ENCODE assay signal across 18 cellular contexts in genomic region chr2:188308483-188308882, GRCh38. TPM values are rescaled to one million over a fixed set of nuclear protein-coding genes. Genes with fewer than 3 reads are reported as not detected.
DNase-seq lines count a peak whose midpoint lies in the region; ATAC-seq, FAIRE-seq and TF ChIP-seq lines count a peak whose summit lies in the region.
"Had no signal": no experiment of that assay in that cellular context is flagged by ENCODE, and none has a peak within 500 bp of the region (broad histone marks: within the 10 kb centered on the region; RNA-seq: fewer than 3 reads in every experiment).

No MANE protein-coding gene starts in this region.

- DNase-seq in H9 (no peak), WTC11 (ENCODE audit: low spot score) (no peak), keratinocyte (ENCODE audit: low read depth, low spot score) (no peak), smooth muscle cell (lab: John Stamatoyannopoulos, UW; ENCODE audit: unreplicated experiment) (no peak), pancreas (no peak)
- DNase-seq: 8988T; AML-193; Caco-2; CD8-positive, alpha-beta memory T cell; DND-41; GDM1; GOT3; KBM-7 had no signal

- no peaks in the 10 kb centered on the region for H3F3A ChIP-seq in smooth muscle cell (ENCODE audit: low read depth)

- no peak overlapping the region for H4K91ac ChIP-seq in H9 (ENCODE audit: insufficient read length, low read depth, low read length)

- H3K56ac ChIP-seq in H9 (ENCODE audit: insufficient read length, low read depth, low read length) = no peak overlapping the region

- H3T11ph ChIP-seq in H9 (ENCODE audit: low read length) = no peak overlapping the region

- H3K4me1 Mint-ChIP-seq in H9 (peaks cover 62 to 63% of the 10 kb centered on the region in 2 experiments), WTC11 (peaks cover 69% of the 10 kb centered on the region)
- H3K4me1 Mint-ChIP-seq: CD8-positive, alpha-beta memory T cell had no signal

- no peaks in the 10 kb centered on the region for H4K20me1 ChIP-seq in H9 (ENCODE audit: control insufficient read depth, insufficient read depth, insufficient read length)
- no peaks in the 10 kb centered on the region for H4K20me1 ChIP-seq in keratinocyte (ENCODE audit: control insufficient read depth, extremely low read depth, insufficient read depth, low read length)
- H4K20me1 ChIP-seq in smooth muscle cell (ENCODE audit: low read depth) = no peaks in the 10 kb centered on the region
- H4K20me1 ChIP-seq: BLaER1 had no signal

- H2AK5ac ChIP-seq in H9 (ENCODE audit: insufficient read length, low read length) = no peak overlapping the region

- H3K14ac ChIP-seq in H9 (ENCODE audit: insufficient read depth, low read length) = no peak overlapping the region

- H3K9ac ChIP-seq in H9 (ENCODE audit: extremely low read depth, insufficient read length, low read length) (no peak overlapping the region), keratinocyte (ENCODE audit: control insufficient read depth, extremely low read depth, insufficient read depth, low read length) (no peak overlapping the region), smooth muscle cell (ENCODE audit: low read depth) (no peak overlapping the region)
- H3K9ac ChIP-seq: BLaER1 had no signal

- H3K27ac ChIP-seq in H9 (ENCODE audit: insufficient read length, low read depth, low read length) (no peak overlapping the region), keratinocyte (ENCODE audit: control insufficient read depth, insufficient read depth, low read length) (no peak overlapping the region), smooth muscle cell (ENCODE audit: low read depth) (peak overlapping the region; percentile 45), pancreas (no peak overlapping the region)
- H3K27ac ChIP-seq: BLaER1 had no signal

- no CpG with 5 or more reads among the region's 2 CpGs for WGBS in H9 (ENCODE audit: extremely low coverage, insufficient read length, low lambda C conversion rate)
- WGBS in smooth muscle cell (ENCODE audit: low lambda C conversion rate) = 65% methylated on average over 2 of the region's 2 CpGs
- 41 to 94% methylated on average over 2 of the region's 2 CpGs for WGBS in pancreas, 2 donors

- H3K4me2 ChIP-seq in H9 (ENCODE audit: insufficient read depth, insufficient read length, low read length) (no peak overlapping the region), keratinocyte (ENCODE audit: control insufficient read depth, extremely low read depth, insufficient read depth, low read depth, low read length) (no peak overlapping the region), smooth muscle cell (no peak overlapping the region)
- H3K4me2 ChIP-seq: BLaER1 had no signal

- H2BK120ac ChIP-seq in H9 (ENCODE audit: low read depth, low read length, poor library complexity, severe bottlenecking) = no peak overlapping the region

- H3K23ac ChIP-seq in H9 (ENCODE audit: insufficient read length, low read depth, low read length) = no peak overlapping the region

- peaks cover 15 to 20% of the 10 kb centered on the region in 2 experiments for H3K9me3 Mint-ChIP-seq in H9
- peaks cover 18% of the 10 kb centered on the region for H3K9me3 Mint-ChIP-seq in WTC11

- H3K4me3 ChIP-seq in keratinocyte (ENCODE audit: control insufficient read depth in 2 of 3, extremely low read depth in 1 of 3, insufficient read depth in 2 of 3, low read depth in 1 of 3, low read length in 3 of 3) (no peak overlapping the region), smooth muscle cell (no peak overlapping the region), pancreas (no peak overlapping the region)
- H3K4me3 ChIP-seq: BLaER1, HAP-1 had no signal

- CTCF ChIA-PET in WTC11 (lab: Charles Lee) = interaction anchor here (0.9 to 2.5 kb wide), 2 partner anchors 11 to 61 kb away, joined by 3 to 7 read pairs; no protein-coding TSS in a partner anchor

- intact Hi-C loops in pancreas (cut with DNase I) = no loop called here

- no peak overlapping the region for H2BK15ac ChIP-seq in H9 (ENCODE audit: low read depth, low read length)

- POLR2A ChIA-PET in WTC11 (lab: Charles Lee) = no interaction called here

- no peak overlapping the region for H2BK12ac ChIP-seq in H9 (ENCODE audit: insufficient read length, low read depth, low read length)

- H3K4me1 ChIP-seq in H9 (ENCODE audit: insufficient read depth, low read length) (peaks cover 16% of the 10 kb centered on the region), keratinocyte (ENCODE audit: control insufficient read depth, extremely low read depth, insufficient read depth, low read length) (peaks cover 3% of the 10 kb centered on the region), smooth muscle cell (ENCODE audit: low read depth) (peaks cover 25% of the 10 kb centered on the region), pancreas (peaks cover 0 to 8% (median 0%) of the 10 kb centered on the region in 3 donors)
- H3K4me1 ChIP-seq: BLaER1 had no signal

- no peak overlapping the region for H3K4ac ChIP-seq in H9 (ENCODE audit: low read depth, low read length)

- H3K4me3 Mint-ChIP-seq in H9 (no peak overlapping the region), WTC11 (no peak overlapping the region)
- H3K4me3 Mint-ChIP-seq: CD8-positive, alpha-beta memory T cell had no signal

- no peaks in the 10 kb centered on the region for H3K9me3 ChIP-seq in H9 (ENCODE audit: control insufficient read depth, low read depth, low read length)
- no peaks in the 10 kb centered on the region for H3K9me3 ChIP-seq in keratinocyte (ENCODE audit: control insufficient read depth, low read depth, low read length)
- H3K9me3 ChIP-seq in smooth muscle cell (replicated peaks; ENCODE audit: low read depth) = no peaks in the 10 kb centered on the region
- no peaks in the 10 kb centered on the region for H3K9me3 ChIP-seq in pancreas
- H3K9me3 ChIP-seq: BLaER1, Caco-2 had no signal

- H3K79me2 ChIP-seq in H9 (ENCODE audit: insufficient read depth, low read length) = peaks cover 56% of the 10 kb centered on the region; the same call in 1 of the 2 replicates
- no peaks in the 10 kb centered on the region for H3K79me2 ChIP-seq in keratinocyte (ENCODE audit: control insufficient read depth, insufficient read depth, low read length)
- H3K79me2 ChIP-seq in smooth muscle cell (ENCODE audit: low read depth) = peaks cover 99% of the 10 kb centered on the region

- no peak overlapping the region for H2BK5ac ChIP-seq in H9 (ENCODE audit: insufficient read length, low read length)

- H3K79me1 ChIP-seq in H9 (ENCODE audit: insufficient read depth, low read depth, low read length, poor library complexity, severe bottlenecking) = no peaks in the 10 kb centered on the region

- no peaks in the 10 kb centered on the region for H3K36me3 ChIP-seq in keratinocyte (ENCODE audit: control insufficient read depth in 2 of 2, extremely low read depth in 1 of 2, insufficient read depth in 2 of 2, low read length in 2 of 2)
- H3K36me3 ChIP-seq in smooth muscle cell (ENCODE audit: low read depth) = no peaks in the 10 kb centered on the region
- H3K36me3 ChIP-seq in pancreas = no peaks in the 10 kb centered on the region
- H3K36me3 ChIP-seq: BLaER1, HAP-1 had no signal

- FAIRE-seq in keratinocyte (lab: Jason Lieb, UNC) (peak; percentile 43), pancreas (lab: Jason Lieb, UNC) (no peak)
- FAIRE-seq: GM12892 had no signal

- TF ChIP-seq CTCF in H9 (conservative IDR thresholded peaks at IDR 0.05) (no peak), WTC11 (IDR thresholded peaks at IDR 0.05) (no peak), keratinocyte (optimal IDR thresholded peaks at IDR 0.05 in 1 of 3, IDR thresholded peaks at IDR 0.05 in 1 of 3, conservative IDR thresholded peaks at IDR 0.05 in 1 of 3; ENCODE audit: extremely low read depth in 1 of 3, insufficient read depth in 2 of 3, low read length in 3 of 3) (no peak), smooth muscle cell (IDR thresholded peaks at IDR 0.05; ENCODE audit: borderline replicate concordance, insufficient read depth, poor library complexity, severe bottlenecking) (no peak), pancreas (IDR thresholded peaks at IDR 0.05) (no peak)

- peak overlapping the region in 2 of 3 experiments; percentile 27 to 57; a peak in 3 of 7 replicates for H3K27ac Mint-ChIP-seq in H9
- peak overlapping the region; percentile 47; the same call in 1 of the 2 replicates for H3K27ac Mint-ChIP-seq in WTC11
- H3K27ac Mint-ChIP-seq: CD8-positive, alpha-beta memory T cell had no signal

- no peaks in the 10 kb centered on the region for H3K9me1 ChIP-seq in keratinocyte (ENCODE audit: control insufficient read depth, extremely low read depth, insufficient read depth, low read length)

- no peak overlapping the region for H4K5ac ChIP-seq in H9 (ENCODE audit: insufficient read length, low read depth, low read length)

- peaks cover 27 to 40% (median 31%) of the 10 kb centered on the region in 3 experiments for H3K36me3 Mint-ChIP-seq in H9 (ENCODE audit: insufficient read depth in 1 of 3, low read depth in 3 of 3)
- peaks cover 26% of the 10 kb centered on the region for H3K36me3 Mint-ChIP-seq in WTC11
- H3K36me3 Mint-ChIP-seq: CD8-positive, alpha-beta memory T cell had no signal

- H3K18ac ChIP-seq in H9 (ENCODE audit: insufficient read length, low read depth, low read length) = no peak overlapping the region

- no peaks in the 10 kb centered on the region for H3K23me2 ChIP-seq in H9 (ENCODE audit: insufficient read length, low read depth, low read length, poor library complexity, severe bottlenecking)

- no peaks in the 10 kb centered on the region for H3K27me3 Mint-ChIP-seq in H9 (ENCODE audit: low read depth)
- no peaks in the 10 kb centered on the region for H3K27me3 Mint-ChIP-seq in WTC11 (ENCODE audit: low read depth)
- H3K27me3 Mint-ChIP-seq: CD8-positive, alpha-beta memory T cell had no signal

- dilution Hi-C loops in keratinocyte (cut with MboI; ENCODE audit: extremely low pct_ligation_motif_present, low sequenced_read_pairs) = no loop called here

- H3K27me3 ChIP-seq in H9 (ENCODE audit: insufficient read depth, low read length) = no peaks in the 10 kb centered on the region
- no peaks in the 10 kb centered on the region for H3K27me3 ChIP-seq in keratinocyte (ENCODE audit: control insufficient read depth, extremely low read depth, insufficient read depth, low read length)
- no peaks in the 10 kb centered on the region for H3K27me3 ChIP-seq in smooth muscle cell (ENCODE audit: low read depth)
- no peaks in the 10 kb centered on the region for H3K27me3 ChIP-seq in pancreas
- H3K27me3 ChIP-seq: BLaER1 had no signal

- H2AFZ ChIP-seq in H9 (ENCODE audit: low read length) = no peak overlapping the region
- no peak overlapping the region for H2AFZ ChIP-seq in keratinocyte (ENCODE audit: control insufficient read depth, low read length)
- no peak overlapping the region for H2AFZ ChIP-seq in smooth muscle cell (ENCODE audit: low read depth)

- no peak overlapping the region for H2BK20ac ChIP-seq in H9 (ENCODE audit: low read depth, low read length, poor library complexity, severe bottlenecking)

- ATAC-seq in WTC11 (no peak), HG03442 (IDR thresholded peaks at IDR 0.05; ENCODE audit: unreplicated experiment) (no peak), GM21825 (IDR thresholded peaks at IDR 0.05; ENCODE audit: unreplicated experiment) (no peak), pancreas (no peak)

- H4K8ac ChIP-seq in H9 (replicated peaks; ENCODE audit: insufficient read length, low read depth, low read length) = no peak overlapping the region

RNA-seq across cellular contexts. Expression of gene GULP1, which starts 16.8 kb away (rescaled TPM):
- total RNA-seq in H9 (2021) (124 and 140 TPM in 2 replicates), WTC11 (2021) (75.1 to 82.1 TPM (median 80.5 TPM) in 3 replicates), smooth muscle cell (95.2 and 115 TPM in 2 replicates), pancreas (10 to 100 TPM; 11.6 to 35.7 (median 22.7) TPM)
- polyA plus RNA-seq in keratinocyte (8.4 to 12.7 TPM (median 11.7 TPM) in 3 replicates), smooth muscle cell (37.5 and 40.2 TPM in 2 replicates), pancreas (1 to 10 TPM; 5.4 to 6.5 TPM)
- polyA plus RNA-seq in keratinocyte (2011; ENCODE audit: low read depth) = 38.4 TPM
- polyA plus RNA-seq in keratinocyte (2011; cell fraction: cytosol; rRNA removed) = 11.3 and 17.5 TPM in 2 replicates
- polyA plus RNA-seq in keratinocyte (2011; cell fraction: nucleus; rRNA removed) = 8.6 and 8.9 TPM in 2 replicates
- 6.4 and 11.1 TPM in 2 replicates for polyA plus RNA-seq in keratinocyte (2012; ENCODE audit: low replicate concordance)
- polyA minus RNA-seq in keratinocyte = 3.1 to 15.9 TPM (median 11.8 TPM) in 3 replicates
- polyA minus RNA-seq in keratinocyte (2011; cell fraction: cytosol; rRNA and poly(A)+ RNA removed) = 16.3 TPM
- 11.2 and 17.4 TPM in 2 replicates for polyA minus RNA-seq in keratinocyte (2011; cell fraction: nucleus; rRNA and poly(A)+ RNA removed)
- total RNA-seq: CD8-positive, alpha-beta memory T cell had no signal
- polyA plus RNA-seq: CD8-positive, alpha-beta memory T cell had no signal
